In genomic region chr1:53362270-53362669, GRCh38 we compare ENCODE assay signal across 16 cellular contexts. TPM values are rescaled to one million over a fixed set of nuclear protein-coding genes. Genes with fewer than 3 reads are reported as not detected.
A peak's percentile ranks its signal among the peaks of the same experiment; 100 is the strongest.
DNase-seq lines count a peak whose midpoint lies in the region; TF ChIP-seq lines count a peak whose summit lies in the region.
"Had no signal": no experiment of that assay in that cellular context is flagged by ENCODE, and none has a peak within 500 bp of the region (broad histone marks: within the 10 kb centered on the region; RNA-seq: fewer than 3 reads in every experiment).

No MANE protein-coding gene starts in this region.

- CTCF ChIA-PET in activated naive CD4-positive, alpha-beta T cell treated with anti-CD3 and anti-CD28 coated beads, Interleukin-2, amount 10 ng/mL, durations not matched to agents 7 days and 5 days (lab: Charles Lee), result no interaction called here

- peak; percentile 10 for DNase-seq in activated naive CD4-positive, alpha-beta T cell treated with anti-CD3 and anti-CD28 coated beads, Interleukin-2, amount 10 ng/mL, durations not matched to agents 7 days and 5 days
- DNase-seq in activated naive CD4-positive, alpha-beta T cell treated with Interleukin-2 at 50 U/mL for 16 hours, result no peak
- DNase-seq in activated CD8-positive, alpha-beta memory T cell treated with anti-CD3 and anti-CD28 coated beads, Interleukin-2, amount 50 U/mL, for 48 hours, result peak; percentile 18
- no peak for DNase-seq in mesenchymal stem cell
- DNase-seq in tibial artery, result peak; percentile 2 to 20
- DNase-seq in NCI-H1417 (lab: John Stamatoyannopoulos, UW), result no peak
- no peak for DNase-seq in MV-4-11 (lab: John Stamatoyannopoulos, UW)
- no peak for DNase-seq in OCI-M1 (lab: John Stamatoyannopoulos, UW)
- DNase-seq: DMS153, EL, MG63, NCI-H1105, NCI-H187, NCI-H748 treated with DMSO at 0.1 percent for 48 hours had no signal

- H3K79me1 ChIP-seq in mesenchymal stem cell (replicated peaks; ENCODE audit: low read length, poor library complexity, severe bottlenecking), result no peaks in the 10 kb centered on the region

- peaks cover 1% of the 10 kb centered on the region for H3K36me3 Mint-ChIP-seq in activated naive CD4-positive, alpha-beta T cell treated with anti-CD3 and anti-CD28 coated beads, Interleukin-2, amount 10 ng/mL, durations not matched to agents 7 days and 5 days

- H3K4me1 ChIP-seq in mesenchymal stem cell (ENCODE audit: control insufficient read depth, insufficient read depth, low read depth, low read length) (peaks cover 2% of the 10 kb centered on the region), tibial artery (no peaks in the 10 kb centered on the region)
- H3K4me1 ChIP-seq: A549 had no signal

- no peak overlapping the region for H2AK5ac ChIP-seq in mesenchymal stem cell (ENCODE audit: low read length, severe bottlenecking)

- 86% methylated on average over 1 of the region's 2 CpGs for WGBS in mesenchymal stem cell

- H3K4ac ChIP-seq in mesenchymal stem cell (ENCODE audit: low read depth in 1 of 2, low read length in 2 of 2), result no peak overlapping the region

- peaks cover 13% of the 10 kb centered on the region for H3K4me1 Mint-ChIP-seq in activated naive CD4-positive, alpha-beta T cell treated with anti-CD3 and anti-CD28 coated beads, Interleukin-2, amount 10 ng/mL, durations not matched to agents 7 days and 5 days

- intact Hi-C loops in tibial artery (cut with DNase I; ENCODE audit: low total_unique reads), result no loop called here

- no peaks in the 10 kb centered on the region for H3K36me3 ChIP-seq in mesenchymal stem cell (ENCODE audit: control insufficient read depth in 1 of 2, insufficient read depth in 2 of 2, low read depth in 1 of 2, low read length in 2 of 2)
- no peaks in the 10 kb centered on the region for H3K36me3 ChIP-seq in tibial artery
- H3K36me3 ChIP-seq: MG63 had no signal

- no peak overlapping the region for H3K18ac ChIP-seq in mesenchymal stem cell (ENCODE audit: low read depth in 1 of 2, low read length in 2 of 2)

- H2BK5ac ChIP-seq in mesenchymal stem cell (ENCODE audit: low read depth, low read length, poor library complexity, severe bottlenecking), result no peak overlapping the region

- H3K27me3 ChIP-seq in mesenchymal stem cell (ENCODE audit: control insufficient read depth in 1 of 2, insufficient read depth in 1 of 2, low read length in 2 of 2) (peaks cover 17 to 48% of the 10 kb centered on the region in 2 experiments), tibial artery (peaks cover 0 to 26% of the 10 kb centered on the region in 2 donors)
- H3K27me3 ChIP-seq: MG63 had no signal

- no peak overlapping the region for H3K14ac ChIP-seq in mesenchymal stem cell (ENCODE audit: low read length in 2 of 2)

- H2BK15ac ChIP-seq in mesenchymal stem cell (ENCODE audit: low read depth, poor library complexity, severe bottlenecking), result no peak overlapping the region

- H4K91ac ChIP-seq in mesenchymal stem cell (ENCODE audit: low read length), result no peak overlapping the region

- H3K9me3 ChIP-seq in mesenchymal stem cell (ENCODE audit: control insufficient read depth, low read length) (peaks cover 23% of the 10 kb centered on the region), tibial artery (peaks cover 0 to 12% (median 0%) of the 10 kb centered on the region in 3 donors)

- no peak overlapping the region for H4K8ac ChIP-seq in mesenchymal stem cell (ENCODE audit: low read length)

- H3K4me3 ChIP-seq in mesenchymal stem cell (ENCODE audit: insufficient read depth in 1 of 2, low read depth in 1 of 2, low read length in 2 of 2), result no peak overlapping the region
- H3K4me3 ChIP-seq in tibial artery, result no peak overlapping the region
- H3K4me3 ChIP-seq: A549, MG63 had no signal

- no peak overlapping the region for H2BK12ac ChIP-seq in mesenchymal stem cell (ENCODE audit: low read length in 2 of 2)

- no peak overlapping the region for H3K9ac ChIP-seq in mesenchymal stem cell (ENCODE audit: low read length)

- H2BK120ac ChIP-seq in mesenchymal stem cell (ENCODE audit: low read depth, low read length), result no peak overlapping the region

- H3K27ac Mint-ChIP-seq in activated naive CD4-positive, alpha-beta T cell treated with anti-CD3 and anti-CD28 coated beads, Interleukin-2, amount 10 ng/mL, durations not matched to agents 7 days and 5 days, result no peak overlapping the region

- H3K27ac ChIP-seq in mesenchymal stem cell (ENCODE audit: low read length, poor library complexity, severe bottlenecking) (no peak overlapping the region), tibial artery (no peak overlapping the region)
- H3K27ac ChIP-seq: A549, C4-2B had no signal

- peak overlapping the region; percentile 18 for H2AFZ ChIP-seq in mesenchymal stem cell (ENCODE audit: low read depth, low read length)

- no peak for TF ChIP-seq CTCF in tibial artery (IDR thresholded peaks at IDR 0.05)

- H3K9me3 Mint-ChIP-seq in activated naive CD4-positive, alpha-beta T cell treated with anti-CD3 and anti-CD28 coated beads, Interleukin-2, amount 10 ng/mL, durations not matched to agents 7 days and 5 days, result peaks cover 3% of the 10 kb centered on the region

- H3K23ac ChIP-seq in mesenchymal stem cell (ENCODE audit: low read length in 2 of 2), result no peak overlapping the region

- H3K27me3 Mint-ChIP-seq in activated naive CD4-positive, alpha-beta T cell treated with anti-CD3 and anti-CD28 coated beads, Interleukin-2, amount 10 ng/mL, durations not matched to agents 7 days and 5 days, result peaks cover 27% of the 10 kb centered on the region

- H3K4me2 ChIP-seq in mesenchymal stem cell (ENCODE audit: low read length, poor library complexity, severe bottlenecking), result no peak overlapping the region
- H3K4me2 ChIP-seq: A549 had no signal

- H3K4me3 Mint-ChIP-seq in activated naive CD4-positive, alpha-beta T cell treated with anti-CD3 and anti-CD28 coated beads, Interleukin-2, amount 10 ng/mL, durations not matched to agents 7 days and 5 days, result no peak overlapping the region

RNA-seq across cellular contexts. Expression of gene LRP8, which starts 34.4 kb away (rescaled TPM):
- 19.5 TPM for polyA plus RNA-seq in mesenchymal stem cell (2013, experiment 1 of 2)
- polyA plus RNA-seq in mesenchymal stem cell (2013, experiment 2 of 2), result 17.4 TPM

Comparison
In these comparisons a context has a peak if more than half of its experiments do, and no peak if none do; other contexts are left out.
1. DNase-seq: peak in activated naive CD4-positive, alpha-beta T cell treated with anti-CD3 and anti-CD28 coated beads, Interleukin-2, amount 10 ng/mL, durations not matched to agents 7 days and 5 days (single experiment), activated CD8-positive, alpha-beta memory T cell treated with anti-CD3 and anti-CD28 coated beads, Interleukin-2, amount 50 U/mL, for 48 hours (single experiment) and tibial artery (2 of 2); none in activated naive CD4-positive, alpha-beta T cell treated with Interleukin-2 at 50 U/mL for 16 hours (single experiment), mesenchymal stem cell (single experiment), NCI-H1417 (0 of 3), MV-4-11 (single experiment) and OCI-M1 (single experiment).